Comparison of ENCODE assay signal across 14 cellular contexts in genomic region chr5:178440163-178440545, GRCh38.
DNase-seq lines count a peak whose midpoint lies in the region; ATAC-seq and TF ChIP-seq lines count a peak whose summit lies in the region.
"Had no signal": no experiment of that assay in that cellular context is flagged by ENCODE, and none has a peak within 500 bp of the region (broad histone marks: within the 10 kb centered on the region; RNA-seq: fewer than 3 reads in every experiment).

No MANE protein-coding gene starts in this region.

- H3K9ac ChIP-seq in BLaER1 treated with 17β-estradiol and CSF1 and Interleukin-3, amounts not matched to agents 10 nM and 100 nM = no peak overlapping the region

- H3K4me3 ChIP-seq in BLaER1 treated with 17β-estradiol and CSF1 and Interleukin-3, amounts not matched to agents 10 nM and 100 nM = no peak overlapping the region
- H3K4me3 ChIP-seq in brain microvascular endothelial cell (ENCODE audit: low read depth, low read length) = no peak overlapping the region

- H3K36me3 ChIP-seq in BLaER1 treated with 17β-estradiol and CSF1 and Interleukin-3, amounts not matched to agents 10 nM and 100 nM = no peaks in the 10 kb centered on the region
- H3K36me3 ChIP-seq in brain microvascular endothelial cell (replicated peaks) = no peaks in the 10 kb centered on the region
- H3K36me3 ChIP-seq: BE2C had no signal

- no peaks in the 10 kb centered on the region for H4K20me1 ChIP-seq in BLaER1 treated with 17β-estradiol and CSF1 and Interleukin-3, amounts not matched to agents 10 nM and 100 nM

- H3K27me3 ChIP-seq in BLaER1 treated with 17β-estradiol and CSF1 and Interleukin-3, amounts not matched to agents 10 nM and 100 nM = peaks cover 0 to 15% (median 0%) of the 10 kb centered on the region in 11 experiments; a peak in 3 of 22 replicates
- no peaks in the 10 kb centered on the region for H3K27me3 ChIP-seq in brain microvascular endothelial cell (replicated peaks)
- H3K27me3 ChIP-seq: BE2C had no signal

- no peak for ATAC-seq in left lobe of liver
- ATAC-seq: HepG2 had no signal

- H3K4me1 ChIP-seq in BLaER1 treated with 17β-estradiol and CSF1 and Interleukin-3, amounts not matched to agents 10 nM and 100 nM = peaks cover 25 to 97% (median 92%) of the 10 kb centered on the region in 10 experiments

- H3K27ac ChIP-seq in BLaER1 treated with 17β-estradiol and CSF1 and Interleukin-3, amounts not matched to agents 10 nM and 100 nM = peak overlapping the region in 1 of 11 experiments; percentile 88; a peak in 1 of 22 replicates
- H3K27ac ChIP-seq in brain microvascular endothelial cell = no peak overlapping the region

- peak; percentile 56 for DNase-seq in Daoy (ENCODE audit: low read depth)
- DNase-seq in left lobe of liver (ENCODE audit: low spot score) = peak; percentile 11
- peak; percentile 32 for DNase-seq in retina
- no peak for DNase-seq in brain microvascular endothelial cell
- no peak for DNase-seq in effector CD4-positive, alpha-beta T cell
- no peak for DNase-seq in activated gamma-delta T cell treated with Interleukin-2 at 50 U/mL for 16 hours
- DNase-seq in OCI-M1 (lab: John Stamatoyannopoulos, UW) = no peak
- DNase-seq: BE2C; CD4-positive, CD25-positive, alpha-beta regulatory T cell; DMS53; GOT3; H9 had no signal

- H3K9me3 ChIP-seq in BLaER1 treated with 17β-estradiol and CSF1 and Interleukin-3, amounts not matched to agents 10 nM and 100 nM (replicated peaks in 1 of 11) = peaks cover 0 to 5% (median 0%) of the 10 kb centered on the region in 11 experiments; a peak in 2 of 22 replicates
- H3K9me3 ChIP-seq: BE2C had no signal

- peak overlapping the region in 8 of 11 experiments; percentile 14 to 94 (median 80); a peak in 11 of 22 replicates for H3K4me2 ChIP-seq in BLaER1 treated with 17β-estradiol and CSF1 and Interleukin-3, amounts not matched to agents 10 nM and 100 nM

- TF ChIP-seq CTCF in brain microvascular endothelial cell (IDR thresholded peaks at IDR 0.05; ENCODE audit: low read depth, low read length, missing control alignments) = no peak

- in situ Hi-C loops in brain microvascular endothelial cell (cut with HindIII; ENCODE audit: low pct_ligation_motif_present, low sequenced_read_pairs) = no loop called here

Comparison
In these comparisons a context has a peak if more than half of its experiments do, and no peak if none do; other contexts are left out.
1. DNase-seq: peak in Daoy (single experiment), left lobe of liver (single experiment) and retina (single experiment); none in brain microvascular endothelial cell (single experiment), effector CD4-positive, alpha-beta T cell (single experiment), activated gamma-delta T cell treated with Interleukin-2 at 50 U/mL for 16 hours (single experiment) and OCI-M1 (single experiment).